Comparison of ENCODE assay signal across 28 cellular contexts in genomic region chr14:28695109-28695508, GRCh38.
"Had no signal": no experiment of that assay in that cellular context is flagged by ENCODE, and none has a peak within 500 bp of the region (broad histone marks: within the 10 kb centered on the region; RNA-seq: fewer than 3 reads in every experiment).

No MANE protein-coding gene starts in this region.

- H3K27me3 ChIP-seq: colonic mucosa, dorsolateral prefrontal cortex, esophagus muscularis mucosa, esophagus squamous epithelium, foreskin keratinocyte, gastrocnemius medialis, gastroesophageal sphincter, heart left ventricle, heart right ventricle, hepatocyte had no signal

- H3K36me3 ChIP-seq: colonic mucosa, esophagus muscularis mucosa, esophagus squamous epithelium, gastrocnemius medialis, gastroesophageal sphincter, heart left ventricle, heart right ventricle had no signal

- DNase-seq: colonic mucosa; cortex of kidney; dermis blood vessel endothelial cell; dorsolateral prefrontal cortex; effector CD4-positive, alpha-beta T cell; effector CD8-positive, alpha-beta T cell; effector memory CD4-positive, alpha-beta T cell; effector memory CD8-positive, alpha-beta T cell; endodermal cell; erythroblast; esophagus squamous epithelium; foreskin fibroblast; foreskin keratinocyte; foreskin melanocyte; gastrocnemius medialis; glutamatergic neuron; head of caudate nucleus; heart left ventricle; heart right ventricle had no signal

- ATAC-seq: effector memory CD8-positive, alpha-beta T cell; esophagus mucosa; foreskin keratinocyte; gastrocnemius medialis; gastroesophageal sphincter; heart left ventricle; heart right ventricle had no signal

- H3K4me2 ChIP-seq: hepatocyte had no signal

- FAIRE-seq: endometrium, endothelial cell of umbilical vein, frontal cortex had no signal

- H3K79me2 ChIP-seq: hepatocyte had no signal

- H3K27ac ChIP-seq: colonic mucosa, coronary artery, dorsolateral prefrontal cortex, epithelial cell of prostate, esophagus muscularis mucosa, esophagus squamous epithelium, foreskin keratinocyte, gastrocnemius medialis, gastroesophageal sphincter, heart left ventricle, heart right ventricle, hepatocyte had no signal

- H3K4me1 ChIP-seq: colonic mucosa, esophagus muscularis mucosa, esophagus squamous epithelium, foreskin keratinocyte, gastrocnemius medialis, gastroesophageal sphincter, heart left ventricle, heart right ventricle had no signal

- H3K9me3 ChIP-seq: colonic mucosa, esophagus muscularis mucosa, esophagus squamous epithelium, gastrocnemius medialis, gastroesophageal sphincter, heart left ventricle, heart right ventricle had no signal

- H2AFZ ChIP-seq: hepatocyte had no signal

- H3K4me3 ChIP-seq: colonic mucosa, coronary artery, dorsolateral prefrontal cortex, esophagus muscularis mucosa, esophagus squamous epithelium, gastrocnemius medialis, gastroesophageal sphincter, heart left ventricle, heart right ventricle, hepatocyte had no signal
